In genomic region chr12:718756-719138, GRCh38 we compare ENCODE assay signal across 1 cellular context.
TF ChIP-seq lines count a peak whose summit lies in the region.

No MANE protein-coding gene starts in this region.

TF ChIP-seq in H1, 55 proteins besides CTCF, POLR2A, EP300 and RAD21:
- TF ChIP-seq SIN3A (conservative IDR thresholded peaks at IDR 0.05 in 1 of 2, IDR thresholded peaks at IDR 0.05 in 1 of 2; ENCODE audit: low read depth in 1 of 2, low read length in 2 of 2) (no peak), TBP (IDR thresholded peaks at IDR 0.05; ENCODE audit: low read depth, low read length) (no peak), TEAD4 (IDR thresholded peaks at IDR 0.05; ENCODE audit: low read depth, low read length) (no peak), NANOG (IDR thresholded peaks at IDR 0.05; ENCODE audit: insufficient read depth, low read depth, low read length, poor library complexity, severe bottlenecking) (no peak), SP4 (IDR thresholded peaks at IDR 0.05; ENCODE audit: low read length) (no peak), EZH2 (IDR thresholded peaks at IDR 0.05; ENCODE audit: low read depth, low read length, severe bottlenecking) (no peak), SP2 (IDR thresholded peaks at IDR 0.05; ENCODE audit: low read length) (no peak), SUZ12 (IDR thresholded peaks at IDR 0.05; ENCODE audit: low read length) (no peak)
